23 cellular contexts compared by ENCODE assay signal in the genomic region with DNA sequence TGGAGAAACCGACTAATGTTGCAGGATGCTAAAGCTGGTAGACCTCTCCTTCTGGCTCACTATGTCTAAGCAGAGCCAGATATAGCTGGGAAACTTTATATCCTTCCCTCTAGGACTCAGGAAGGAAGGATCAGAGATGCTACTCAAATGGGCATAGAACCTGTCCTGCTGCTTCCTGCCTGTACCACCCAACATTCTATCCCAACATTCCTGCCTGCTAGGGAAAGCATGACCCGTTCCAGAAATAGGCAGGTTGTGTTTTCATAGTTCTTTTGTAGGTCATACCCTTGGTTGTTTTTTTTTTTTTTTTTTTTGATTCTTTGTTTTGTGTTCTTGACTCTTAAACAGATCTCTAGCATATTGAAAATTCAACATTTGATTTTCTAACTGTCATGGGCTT. TPM values are rescaled to one million over a fixed set of nuclear protein-coding genes. Genes with fewer than 3 reads are reported as not detected.
DNase-seq lines count a peak whose midpoint lies in the region; ATAC-seq, FAIRE-seq and TF ChIP-seq lines count a peak whose summit lies in the region.
"Had no signal": no experiment of that assay in that cellular context is flagged by ENCODE, and none has a peak within 500 bp of the region (broad histone marks: within the 10 kb centered on the region; RNA-seq: fewer than 3 reads in every experiment).

No MANE protein-coding gene starts in this region.

- no peak overlapping the region for H4K8ac ChIP-seq in H1 (ENCODE audit: extremely low read depth, insufficient read depth, low read length)

- H3K79me2 ChIP-seq in H1 (ENCODE audit: control insufficient read depth in 1 of 2, insufficient read depth in 2 of 2, low read length in 2 of 2) = no peaks in the 10 kb centered on the region

- no peak for TF ChIP-seq EP300 in H1 (IDR thresholded peaks at IDR 0.05; ENCODE audit: borderline replicate concordance in 1 of 2, low read depth in 2 of 2, low read length in 2 of 2)

- peaks cover 48% of the 10 kb centered on the region for H3K27me3 Mint-ChIP-seq in nephron (ENCODE audit: low read depth)
- peaks cover 31% of the 10 kb centered on the region for H3K27me3 Mint-ChIP-seq in activated T-cell treated with anti-CD3 and anti-CD28 coated beads, Interleukin-2, amount 50 U/mL, for 4 hours (ENCODE audit: low read depth)

- no peak overlapping the region for H3K14ac ChIP-seq in H1 (ENCODE audit: insufficient read length)

- no peak overlapping the region for H2BK15ac ChIP-seq in H1 (ENCODE audit: low read length)

- H3K4me2 ChIP-seq in H1 (ENCODE audit: insufficient read depth in 1 of 2, low read depth in 2 of 2, low read length in 2 of 2) = no peak overlapping the region
- H3K4me2 ChIP-seq: GM23338 had no signal

- no peak for TF ChIP-seq CTCF in H1 (IDR thresholded peaks at IDR 0.05; ENCODE audit: control extremely low read depth in 1 of 3, insufficient read depth in 1 of 3, low read depth in 1 of 3, low read length in 3 of 3)
- TF ChIP-seq CTCF in nephron (IDR thresholded peaks at IDR 0.05; ENCODE audit: unreplicated experiment in 3 of 3) = no peak
- TF ChIP-seq CTCF in tibial artery (IDR thresholded peaks at IDR 0.05) = no peak

- ATAC-seq in activated T-cell treated with anti-CD3 and anti-CD28 coated beads, Interleukin-2, amount 50 U/mL, for 4 hours = no peak
- no peak for ATAC-seq in HG02938 (IDR thresholded peaks at IDR 0.05; ENCODE audit: unreplicated experiment)
- ATAC-seq: GM23338 had no signal

- no peak overlapping the region for H2BK5ac ChIP-seq in H1 (ENCODE audit: low read depth, low read length)

- H3K23ac ChIP-seq in H1 (ENCODE audit: insufficient read length) = no peak overlapping the region

- no peak overlapping the region for H2AK5ac ChIP-seq in H1 (ENCODE audit: low read depth, low read length)

- H3K27ac ChIP-seq in H1 (ENCODE audit: low read depth, low read length) (no peak overlapping the region), tibial artery (peak overlapping the region; percentile 29 to 97)

- DNase-seq in H1 (ENCODE audit: low read depth in 1 of 2, low spot score in 2 of 2) (no peak), tibial artery (no peak), hippocampal formation (lab: John Stamatoyannopoulos, UW) (no peak)
- no peak for DNase-seq in activated T-cell treated with anti-CD3 and anti-CD28 coated beads, Interleukin-2, amount 50 U/mL, for 4 hours
- DNase-seq: C1 segment of cervical spinal cord; Calu3; CD4-positive, alpha-beta memory T cell; COR-L47; DMS53; DMS79 treated with DMSO at 0.1 percent for 48 hours; GF-D8; HFFc6 had no signal

- intact Hi-C loops in tibial artery (cut with DNase I; ENCODE audit: low total_unique reads) = no loop called here

- no peak for TF ChIP-seq RAD21 in H1 (IDR thresholded peaks at IDR 0.05 in 1 of 2, conservative IDR thresholded peaks at IDR 0.05 in 1 of 2; ENCODE audit: low read depth in 2 of 2, low read length in 2 of 2)

- POLR2A ChIA-PET in H1 (lab: Charles Lee; ENCODE audit: partially characterized antibody) = no interaction called here

- no peak overlapping the region for H3K9ac ChIP-seq in H1 (replicated peaks in 1 of 4; ENCODE audit: extremely low read depth in 1 of 4, low read depth in 3 of 4, low read length in 3 of 4)

- no peak overlapping the region for H2BK20ac ChIP-seq in H1 (ENCODE audit: low read length)

- H3K4me1 ChIP-seq in H1 (replicated peaks in 1 of 4; ENCODE audit: control insufficient read depth in 3 of 4, insufficient read depth in 4 of 4, low read length in 3 of 4) (peaks cover 0 to 6% (median 5%) of the 10 kb centered on the region in 4 experiments; a peak in 4 of 7 replicates), tibial artery (peaks cover 0 to 64% (median 9%) of the 10 kb centered on the region in 4 donors)
- H3K4me1 ChIP-seq: HAP-1 had no signal

- H2BK12ac ChIP-seq in H1 (ENCODE audit: low read depth, low read length) = no peak overlapping the region

- FAIRE-seq in H1 (lab: Jason Lieb, UNC) = no peak
- FAIRE-seq: GM12891, GM18507, H54 had no signal

- no peak overlapping the region for H4K91ac ChIP-seq in H1 (replicated peaks; ENCODE audit: insufficient read length, low read length)

- H4K5ac ChIP-seq in H1 (ENCODE audit: insufficient read length, low read depth, low read length) = no peak overlapping the region

- peaks cover 36% of the 10 kb centered on the region for H3K4me1 Mint-ChIP-seq in nephron
- H3K4me1 Mint-ChIP-seq in activated T-cell treated with anti-CD3 and anti-CD28 coated beads, Interleukin-2, amount 50 U/mL, for 4 hours (ENCODE audit: low read depth) = peaks cover 4% of the 10 kb centered on the region

- no peak overlapping the region for H2BK120ac ChIP-seq in H1 (replicated peaks; ENCODE audit: low read depth, low read length)

- no peaks in the 10 kb centered on the region for H4K20me1 ChIP-seq in H1 (replicated peaks in 1 of 2; ENCODE audit: control insufficient read depth in 1 of 2, insufficient read depth in 2 of 2, low read length in 2 of 2)

- no peaks in the 10 kb centered on the region for H3K9me3 ChIP-seq in H1 (ENCODE audit: insufficient read depth in 2 of 2, low read depth in 1 of 2, low read length in 1 of 2)
- H3K9me3 ChIP-seq in tibial artery = no peaks in the 10 kb centered on the region
- H3K9me3 ChIP-seq: HAP-1 had no signal

- TF ChIP-seq POLR2A in H1 (IDR thresholded peaks at IDR 0.05; ENCODE audit: control extremely low read depth in 1 of 2, low read depth in 2 of 2, low read length in 2 of 2) = no peak

- H3K23me2 ChIP-seq in H1 (ENCODE audit: low read depth, low read length) = peaks cover 10% of the 10 kb centered on the region; the same call in 1 of the 2 replicates

- no peak overlapping the region for H3K4me3 ChIP-seq in H1 (ENCODE audit: extremely low read depth in 1 of 4, insufficient read depth in 2 of 4, low read depth in 3 of 4, low read length in 4 of 4)
- no peak overlapping the region for H3K4me3 ChIP-seq in tibial artery
- H3K4me3 ChIP-seq: GM23338, HAP-1 had no signal

- no peak overlapping the region for H3K4ac ChIP-seq in H1 (replicated peaks; ENCODE audit: insufficient read length, low read depth, low read length)

- no peak overlapping the region for H3K18ac ChIP-seq in H1 (ENCODE audit: extremely low read depth, low read length)

- H3K27me3 ChIP-seq in H1 (replicated peaks in 1 of 4; ENCODE audit: control insufficient read depth in 3 of 4, extremely low read depth in 1 of 4, insufficient read depth in 3 of 4, low read length in 3 of 4) (peaks cover 12 to 28% (median 21%) of the 10 kb centered on the region in 4 experiments), tibial artery (no peaks in the 10 kb centered on the region)

- no peaks in the 10 kb centered on the region for H3K79me1 ChIP-seq in H1 (ENCODE audit: low read depth, low read length)

- CTCF ChIA-PET in H1 (lab: Charles Lee; ENCODE audit: partially characterized antibody) = interaction anchor here (0.6 kb wide), 1 partner anchor 131 kb away, joined by 3 read pairs; no protein-coding TSS in a partner anchor

- H3K36me3 Mint-ChIP-seq in nephron (ENCODE audit: low read depth) = peaks cover 4% of the 10 kb centered on the region
- H3K36me3 Mint-ChIP-seq in activated T-cell treated with anti-CD3 and anti-CD28 coated beads, Interleukin-2, amount 50 U/mL, for 4 hours (ENCODE audit: insufficient read depth) = no peaks in the 10 kb centered on the region
- H3K36me3 Mint-ChIP-seq: CD4-positive, alpha-beta memory T cell had no signal

- H3K4me3 Mint-ChIP-seq in nephron = peak overlapping the region; percentile 24 to 41 (median 24)
- H3K4me3 Mint-ChIP-seq in activated T-cell treated with anti-CD3 and anti-CD28 coated beads, Interleukin-2, amount 50 U/mL, for 4 hours = no peak overlapping the region
- H3K4me3 Mint-ChIP-seq: CD4-positive, alpha-beta memory T cell; GM23338; HFFc6 had no signal

- WGBS in H1 (ENCODE audit: extremely low coverage in 1 of 2, insufficient coverage in 1 of 2, insufficient read length in 1 of 2, insufficient replicate concordance in 2 of 2, low coverage in 1 of 2, low lambda C conversion rate in 2 of 2, missing lambda C conversion rate in 1 of 2), 2 experiments = 88% methylated on average over 2 of the region's 2 CpGs; no CpG with 5 or more reads in 1 of the 2 experiments

- H3K9me3 Mint-ChIP-seq in nephron = no peaks in the 10 kb centered on the region
- H3K9me3 Mint-ChIP-seq in activated T-cell treated with anti-CD3 and anti-CD28 coated beads, Interleukin-2, amount 50 U/mL, for 4 hours = no peaks in the 10 kb centered on the region
- H3K9me3 Mint-ChIP-seq: GM23338, HFFc6 had no signal

- H3K27ac Mint-ChIP-seq in nephron = peak overlapping the region in 1 of 3 experiments; percentile 25
- H3K27ac Mint-ChIP-seq: CD4-positive, alpha-beta memory T cell; GM23338; HFFc6 had no signal

- H2AFZ ChIP-seq in H1 (ENCODE audit: low read length) = no peak overlapping the region
- H2AFZ ChIP-seq: GM23338 had no signal

- no peak overlapping the region for H3K56ac ChIP-seq in H1 (replicated peaks; ENCODE audit: insufficient read length, low read depth, low read length)

- H3K36me3 ChIP-seq in H1 (ENCODE audit: control insufficient read depth in 2 of 4, insufficient read depth in 4 of 4, low read length in 3 of 4) = no peaks in the 10 kb centered on the region
- H3K36me3 ChIP-seq in tibial artery = no peaks in the 10 kb centered on the region
- H3K36me3 ChIP-seq: HAP-1 had no signal

TF ChIP-seq in H1, 55 proteins besides CTCF, POLR2A, EP300 and RAD21:
- TF ChIP-seq CBX5 (IDR thresholded peaks at IDR 0.05; ENCODE audit: low read depth, low read length) (no peak), TEAD4 (IDR thresholded peaks at IDR 0.05; ENCODE audit: low read depth, low read length) (0 out of 2 replicates have a peak, but pooled peaks have one; percentile 28)

RNA-seq across cellular contexts. Expression of a gene that starts 5.3 kb away (rescaled TPM):
- 0.97 and 1.1 TPM in 2 replicates for total RNA-seq in H1 (2021; fragmentation: NEBNext Ultra II Directional; extraction: Animal tissue kit (Norgen Biotek cat#: 25700))
- polyA plus RNA-seq in H1 (2011; rRNA removed) = 0.11 and 0.24 TPM in 2 replicates
- 0.26 TPM for polyA plus RNA-seq in H1 (2011; cell fraction: cytosol; rRNA removed)
- 0.51 TPM for polyA plus RNA-seq in H1 (2011; cell fraction: nucleus; rRNA removed)
- 0.38 to 2.0 TPM (median 0.73 TPM) in 4 replicates for polyA plus RNA-seq in H1 (2012, experiment 1 of 2)
- 0.29 TPM for polyA plus RNA-seq in H1 (2012, experiment 2 of 2)
- 1.4 TPM for polyA plus RNA-seq in H1 (2013, experiment 1 of 2)
- 1.4 TPM for polyA plus RNA-seq in H1 (2013, experiment 2 of 2)
- 0.57 and 1.0 TPM in 2 replicates for polyA minus RNA-seq in H1 (2011; rRNA and poly(A)+ RNA removed)
- not detected for polyA minus RNA-seq in H1 (2011; cell fraction: cytosol; rRNA and poly(A)+ RNA removed)
- polyA minus RNA-seq in H1 (2011; cell fraction: nucleus; rRNA and poly(A)+ RNA removed) = not detected
- total RNA-seq in activated T-cell treated with anti-CD3 and anti-CD28 coated beads, Interleukin-2, amount 50 U/mL, for 4 hours = under 1 TPM; 0.08 to 0.26 (median 0.14) TPM
- total RNA-seq: A172; CD4-positive, alpha-beta memory T cell; Daoy; G401; HFFc6 had no signal
- polyA plus RNA-seq: BJ; CD4-positive, alpha-beta memory T cell had no signal
